Comparison of ENCODE assay signal across 1 cellular context in genomic region chr19:51016798-51017683, GRCh38.
TF ChIP-seq lines count a peak whose summit lies in the region.

No MANE protein-coding gene starts in this region.

TF ChIP-seq in WTC11, 78 proteins besides CTCF, POLR2A, EP300 and RAD21 (continued from another document and continues in another):
- TF ChIP-seq, protein P1, sequence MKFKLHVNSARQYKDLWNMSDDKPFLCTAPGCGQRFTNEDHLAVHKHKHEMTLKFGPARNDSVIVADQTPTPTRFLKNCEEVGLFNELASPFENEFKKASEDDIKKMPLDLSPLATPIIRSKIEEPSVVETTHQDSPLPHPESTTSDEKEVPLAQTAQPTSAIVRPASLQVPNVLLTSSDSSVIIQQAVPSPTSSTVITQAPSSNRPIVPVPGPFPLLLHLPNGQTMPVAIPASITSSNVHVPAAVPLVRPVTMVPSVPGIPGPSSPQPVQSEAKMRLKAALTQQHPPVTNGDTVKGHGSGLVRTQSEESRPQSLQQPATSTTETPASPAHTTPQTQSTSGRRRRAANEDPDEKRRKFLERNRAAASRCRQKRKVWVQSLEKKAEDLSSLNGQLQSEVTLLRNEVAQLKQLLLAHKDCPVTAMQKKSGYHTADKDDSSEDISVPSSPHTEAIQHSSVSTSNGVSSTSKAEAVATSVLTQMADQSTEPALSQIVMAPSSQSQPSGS (CRISPR knock-in tag; IDR thresholded peaks at IDR 0.05; ENCODE audit: borderline replicate concordance, low read depth), result no peak
- no peak for TF ChIP-seq NR2C2 (CRISPR knock-in tag; IDR thresholded peaks at IDR 0.05)
- no peak for TF ChIP-seq NFE2L1 (CRISPR knock-in tag; IDR thresholded peaks at IDR 0.05)
- TF ChIP-seq GABPB1 (CRISPR knock-in tag; IDR thresholded peaks at IDR 0.05), result no peak
- no peak for TF ChIP-seq ZNF317 (CRISPR knock-in tag; IDR thresholded peaks at IDR 0.05; ENCODE audit: borderline replicate concordance, low read depth)
- no peak for TF ChIP-seq CREB1 (CRISPR knock-in tag; IDR thresholded peaks at IDR 0.05)
- no peak for TF ChIP-seq ETV6 (CRISPR knock-in tag; IDR thresholded peaks at IDR 0.05)
- TF ChIP-seq ZBTB43 (CRISPR knock-in tag; IDR thresholded peaks at IDR 0.05), result no peak
- TF ChIP-seq TEAD4 (CRISPR knock-in tag; IDR thresholded peaks at IDR 0.05), result no peak
- TF ChIP-seq, protein P2, sequence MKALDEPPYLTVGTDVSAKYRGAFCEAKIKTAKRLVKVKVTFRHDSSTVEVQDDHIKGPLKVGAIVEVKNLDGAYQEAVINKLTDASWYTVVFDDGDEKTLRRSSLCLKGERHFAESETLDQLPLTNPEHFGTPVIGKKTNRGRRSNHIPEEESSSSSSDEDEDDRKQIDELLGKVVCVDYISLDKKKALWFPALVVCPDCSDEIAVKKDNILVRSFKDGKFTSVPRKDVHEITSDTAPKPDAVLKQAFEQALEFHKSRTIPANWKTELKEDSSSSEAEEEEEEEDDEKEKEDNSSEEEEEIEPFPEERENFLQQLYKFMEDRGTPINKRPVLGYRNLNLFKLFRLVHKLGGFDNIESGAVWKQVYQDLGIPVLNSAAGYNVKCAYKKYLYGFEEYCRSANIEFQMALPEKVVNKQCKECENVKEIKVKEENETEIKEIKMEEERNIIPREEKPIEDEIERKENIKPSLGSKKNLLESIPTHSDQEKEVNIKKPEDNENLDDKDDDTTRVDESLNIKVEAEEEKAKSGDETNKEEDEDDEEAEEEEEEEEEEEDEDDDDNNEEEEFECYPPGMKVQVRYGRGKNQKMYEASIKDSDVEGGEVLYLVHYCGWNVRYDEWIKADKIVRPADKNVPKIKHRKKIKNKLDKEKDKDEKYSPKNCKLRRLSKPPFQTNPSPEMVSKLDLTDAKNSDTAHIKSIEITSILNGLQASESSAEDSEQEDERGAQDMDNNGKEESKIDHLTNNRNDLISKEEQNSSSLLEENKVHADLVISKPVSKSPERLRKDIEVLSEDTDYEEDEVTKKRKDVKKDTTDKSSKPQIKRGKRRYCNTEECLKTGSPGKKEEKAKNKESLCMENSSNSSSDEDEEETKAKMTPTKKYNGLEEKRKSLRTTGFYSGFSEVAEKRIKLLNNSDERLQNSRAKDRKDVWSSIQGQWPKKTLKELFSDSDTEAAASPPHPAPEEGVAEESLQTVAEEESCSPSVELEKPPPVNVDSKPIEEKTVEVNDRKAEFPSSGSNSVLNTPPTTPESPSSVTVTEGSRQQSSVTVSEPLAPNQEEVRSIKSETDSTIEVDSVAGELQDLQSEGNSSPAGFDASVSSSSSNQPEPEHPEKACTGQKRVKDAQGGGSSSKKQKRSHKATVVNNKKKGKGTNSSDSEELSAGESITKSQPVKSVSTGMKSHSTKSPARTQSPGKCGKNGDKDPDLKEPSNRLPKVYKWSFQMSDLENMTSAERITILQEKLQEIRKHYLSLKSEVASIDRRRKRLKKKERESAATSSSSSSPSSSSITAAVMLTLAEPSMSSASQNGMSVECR (CRISPR knock-in tag; IDR thresholded peaks at IDR 0.05; ENCODE audit: borderline replicate concordance), result 0 out of 2 replicates have a peak, but pooled peaks have one; percentile 68
- TF ChIP-seq ZNF219 (CRISPR knock-in tag; IDR thresholded peaks at IDR 0.05; ENCODE audit: borderline replicate concordance), result peak; percentile 36; the same call in 1 of the 2 replicates
- TF ChIP-seq, protein P3, sequence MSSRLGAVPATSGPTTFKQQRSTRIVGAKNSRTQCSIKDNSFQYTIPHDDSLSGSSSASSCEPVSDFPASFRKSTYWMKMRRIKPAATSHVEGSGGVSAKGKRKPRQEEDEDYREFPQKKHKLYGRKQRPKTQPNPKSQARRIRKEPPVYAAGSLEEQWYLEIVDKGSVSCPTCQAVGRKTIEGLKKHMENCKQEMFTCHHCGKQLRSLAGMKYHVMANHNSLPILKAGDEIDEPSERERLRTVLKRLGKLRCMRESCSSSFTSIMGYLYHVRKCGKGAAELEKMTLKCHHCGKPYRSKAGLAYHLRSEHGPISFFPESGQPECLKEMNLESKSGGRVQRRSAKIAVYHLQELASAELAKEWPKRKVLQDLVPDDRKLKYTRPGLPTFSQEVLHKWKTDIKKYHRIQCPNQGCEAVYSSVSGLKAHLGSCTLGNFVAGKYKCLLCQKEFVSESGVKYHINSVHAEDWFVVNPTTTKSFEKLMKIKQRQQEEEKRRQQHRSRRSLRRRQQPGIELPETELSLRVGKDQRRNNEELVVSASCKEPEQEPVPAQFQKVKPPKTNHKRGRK (CRISPR knock-in tag; IDR thresholded peaks at IDR 0.05; ENCODE audit: borderline replicate concordance), result 0 out of 2 replicates have a peak, but pooled peaks have one; percentile 38
- no peak for TF ChIP-seq CBFB (CRISPR knock-in tag; IDR thresholded peaks at IDR 0.05; ENCODE audit: low read depth)
- TF ChIP-seq, protein P4, sequence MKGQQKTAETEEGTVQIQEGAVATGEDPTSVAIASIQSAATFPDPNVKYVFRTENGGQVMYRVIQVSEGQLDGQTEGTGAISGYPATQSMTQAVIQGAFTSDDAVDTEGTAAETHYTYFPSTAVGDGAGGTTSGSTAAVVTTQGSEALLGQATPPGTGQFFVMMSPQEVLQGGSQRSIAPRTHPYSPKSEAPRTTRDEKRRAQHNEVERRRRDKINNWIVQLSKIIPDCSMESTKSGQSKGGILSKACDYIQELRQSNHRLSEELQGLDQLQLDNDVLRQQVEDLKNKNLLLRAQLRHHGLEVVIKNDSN (CRISPR knock-in tag; IDR thresholded peaks at IDR 0.05), result peak; percentile 42; the same call in 1 of the 2 replicates
- TF ChIP-seq, protein P5, sequence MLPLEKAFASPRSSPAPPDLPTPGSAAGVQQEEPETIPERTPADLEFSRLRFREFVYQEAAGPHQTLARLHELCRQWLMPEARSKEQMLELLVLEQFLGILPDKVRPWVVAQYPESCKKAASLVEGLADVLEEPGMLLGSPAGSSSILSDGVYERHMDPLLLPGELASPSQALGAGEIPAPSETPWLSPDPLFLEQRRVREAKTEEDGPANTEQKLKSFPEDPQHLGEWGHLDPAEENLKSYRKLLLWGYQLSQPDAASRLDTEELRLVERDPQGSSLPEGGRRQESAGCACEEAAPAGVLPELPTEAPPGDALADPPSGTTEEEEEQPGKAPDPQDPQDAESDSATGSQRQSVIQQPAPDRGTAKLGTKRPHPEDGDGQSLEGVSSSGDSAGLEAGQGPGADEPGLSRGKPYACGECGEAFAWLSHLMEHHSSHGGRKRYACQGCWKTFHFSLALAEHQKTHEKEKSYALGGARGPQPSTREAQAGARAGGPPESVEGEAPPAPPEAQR (CRISPR knock-in tag; IDR thresholded peaks at IDR 0.05), result no peak
- TF ChIP-seq RELA (CRISPR knock-in tag; IDR thresholded peaks at IDR 0.05; ENCODE audit: borderline replicate concordance), result no peak
- TF ChIP-seq, protein P6, sequence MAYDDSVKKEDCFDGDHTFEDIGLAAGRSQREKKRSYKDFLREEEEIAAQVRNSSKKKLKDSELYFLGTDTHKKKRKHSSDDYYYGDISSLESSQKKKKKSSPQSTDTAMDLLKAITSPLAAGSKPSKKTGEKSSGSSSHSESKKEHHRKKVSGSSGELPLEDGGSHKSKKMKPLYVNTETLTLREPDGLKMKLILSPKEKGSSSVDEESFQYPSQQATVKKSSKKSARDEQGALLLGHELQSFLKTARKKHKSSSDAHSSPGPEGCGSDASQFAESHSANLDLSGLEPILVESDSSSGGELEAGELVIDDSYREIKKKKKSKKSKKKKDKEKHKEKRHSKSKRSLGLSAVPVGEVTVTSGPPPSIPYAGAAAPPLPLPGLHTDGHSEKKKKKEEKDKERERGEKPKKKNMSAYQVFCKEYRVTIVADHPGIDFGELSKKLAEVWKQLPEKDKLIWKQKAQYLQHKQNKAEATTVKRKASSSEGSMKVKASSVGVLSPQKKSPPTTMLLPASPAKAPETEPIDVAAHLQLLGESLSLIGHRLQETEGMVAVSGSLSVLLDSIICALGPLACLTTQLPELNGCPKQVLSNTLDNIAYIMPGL (CRISPR knock-in tag; IDR thresholded peaks at IDR 0.05), result peak; percentile 89
- no peak for TF ChIP-seq TP53 (CRISPR knock-in tag; IDR thresholded peaks at IDR 0.05)
- TF ChIP-seq ZMAT4 (CRISPR knock-in tag; IDR thresholded peaks at IDR 0.05), result no peak
- TF ChIP-seq ZNF423 (CRISPR knock-in tag; IDR thresholded peaks at IDR 0.05), result 0 out of 2 replicates have a peak, but pooled peaks have one; percentile 31
- TF ChIP-seq ZNF532 (CRISPR knock-in tag; IDR thresholded peaks at IDR 0.05; ENCODE audit: borderline replicate concordance), result no peak
- no peak for TF ChIP-seq ELF4 (CRISPR knock-in tag; IDR thresholded peaks at IDR 0.05; ENCODE audit: low read depth)
- TF ChIP-seq FOXP4 (CRISPR knock-in tag; IDR thresholded peaks at IDR 0.05), result no peak; the same call in 1 of the 2 replicates
- TF ChIP-seq MLX (CRISPR knock-in tag; IDR thresholded peaks at IDR 0.05), result no peak
- TF ChIP-seq ZNF416 (CRISPR knock-in tag; IDR thresholded peaks at IDR 0.05), result no peak
- TF ChIP-seq, protein P7, sequence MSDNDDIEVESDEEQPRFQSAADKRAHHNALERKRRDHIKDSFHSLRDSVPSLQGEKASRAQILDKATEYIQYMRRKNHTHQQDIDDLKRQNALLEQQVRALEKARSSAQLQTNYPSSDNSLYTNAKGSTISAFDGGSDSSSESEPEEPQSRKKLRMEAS (CRISPR knock-in tag; IDR thresholded peaks at IDR 0.05), result peak; percentile 89
- no peak for TF ChIP-seq RORB (CRISPR knock-in tag; IDR thresholded peaks at IDR 0.05)
- no peak for TF ChIP-seq JUN (CRISPR knock-in tag; IDR thresholded peaks at IDR 0.05)
- TF ChIP-seq NR3C1 (CRISPR knock-in tag; conservative IDR thresholded peaks at IDR 0.05; ENCODE audit: low read depth), result no peak
- TF ChIP-seq ZNF263 (CRISPR knock-in tag; IDR thresholded peaks at IDR 0.05; ENCODE audit: low read depth), result no peak
- TF ChIP-seq ZNF138 (CRISPR knock-in tag; conservative IDR thresholded peaks at IDR 0.05), result no peak
- TF ChIP-seq CREM (CRISPR knock-in tag; IDR thresholded peaks at IDR 0.05), result no peak
